Comparison of ENCODE assay signal across 1 cellular context in the genomic region with DNA sequence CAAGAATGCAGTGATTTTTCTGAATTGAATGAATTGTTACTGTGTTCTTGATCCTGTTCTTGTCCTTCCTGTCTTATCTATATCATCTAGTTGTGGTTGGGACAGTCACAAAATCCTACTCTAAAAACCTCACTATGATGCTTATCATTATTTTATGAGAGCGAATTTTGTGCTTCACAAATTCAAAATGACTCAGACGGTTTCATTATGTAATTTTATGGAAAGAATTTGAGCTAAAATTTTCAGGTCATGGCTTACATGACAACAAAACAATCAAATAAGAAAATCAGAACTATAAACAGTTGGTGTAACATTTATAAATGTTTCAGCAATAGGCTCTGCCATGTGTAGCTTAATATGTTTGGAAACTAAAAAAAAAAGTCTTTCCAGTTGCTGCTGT.
TF ChIP-seq lines count a peak whose summit lies in the region.

No MANE protein-coding gene starts in this region.

TF ChIP-seq in K562, 482 proteins besides CTCF, POLR2A, EP300 and RAD21 (continued from another document):
- TF ChIP-seq ARID2 (IDR thresholded peaks at IDR 0.05) (no peak), HNRNPLL (IDR thresholded peaks at IDR 0.05; ENCODE audit: low read depth, low read length, poor library complexity, severe bottlenecking) (no peak), TEAD4 (IDR thresholded peaks at IDR 0.05; ENCODE audit: low read length) (peak; percentile 47; the same call in 1 of the 2 replicates), TEAD4 (CRISPR knock-in tag; IDR thresholded peaks at IDR 0.05; ENCODE audit: borderline replicate concordance) (no peak), FOXM1 (IDR thresholded peaks at IDR 0.05; ENCODE audit: low read depth) (no peak), FOXM1 (CRISPR knock-in tag; IDR thresholded peaks at IDR 0.05; ENCODE audit: low read depth) (no peak), RBM25 (IDR thresholded peaks at IDR 0.05; ENCODE audit: low read depth, low read length, severe bottlenecking) (no peak), RBFOX2 (IDR thresholded peaks at IDR 0.05; ENCODE audit: low read depth, low read length) (no peak), LARP7 (IDR thresholded peaks at IDR 0.05) (no peak), SRSF7 (optimal IDR thresholded peaks at IDR 0.05; ENCODE audit: low read depth, low read length) (no peak), NFE2 (IDR thresholded peaks at IDR 0.05; ENCODE audit: low read depth) (peak; percentile 23; the same call in 1 of the 2 replicates), NR3C1 (CRISPR knock-in tag; IDR thresholded peaks at IDR 0.05) (no peak), SIRT6 (IDR thresholded peaks at IDR 0.05; ENCODE audit: low read depth, low read length) (no peak), HNRNPK (IDR thresholded peaks at IDR 0.05; ENCODE audit: low read depth, low read length, poor library complexity, severe bottlenecking) (no peak), ZNF274 (IDR thresholded peaks at IDR 0.05; ENCODE audit: borderline replicate concordance, low read depth, low read length) (no peak)
- TF ChIP-seq, protein P1, sequence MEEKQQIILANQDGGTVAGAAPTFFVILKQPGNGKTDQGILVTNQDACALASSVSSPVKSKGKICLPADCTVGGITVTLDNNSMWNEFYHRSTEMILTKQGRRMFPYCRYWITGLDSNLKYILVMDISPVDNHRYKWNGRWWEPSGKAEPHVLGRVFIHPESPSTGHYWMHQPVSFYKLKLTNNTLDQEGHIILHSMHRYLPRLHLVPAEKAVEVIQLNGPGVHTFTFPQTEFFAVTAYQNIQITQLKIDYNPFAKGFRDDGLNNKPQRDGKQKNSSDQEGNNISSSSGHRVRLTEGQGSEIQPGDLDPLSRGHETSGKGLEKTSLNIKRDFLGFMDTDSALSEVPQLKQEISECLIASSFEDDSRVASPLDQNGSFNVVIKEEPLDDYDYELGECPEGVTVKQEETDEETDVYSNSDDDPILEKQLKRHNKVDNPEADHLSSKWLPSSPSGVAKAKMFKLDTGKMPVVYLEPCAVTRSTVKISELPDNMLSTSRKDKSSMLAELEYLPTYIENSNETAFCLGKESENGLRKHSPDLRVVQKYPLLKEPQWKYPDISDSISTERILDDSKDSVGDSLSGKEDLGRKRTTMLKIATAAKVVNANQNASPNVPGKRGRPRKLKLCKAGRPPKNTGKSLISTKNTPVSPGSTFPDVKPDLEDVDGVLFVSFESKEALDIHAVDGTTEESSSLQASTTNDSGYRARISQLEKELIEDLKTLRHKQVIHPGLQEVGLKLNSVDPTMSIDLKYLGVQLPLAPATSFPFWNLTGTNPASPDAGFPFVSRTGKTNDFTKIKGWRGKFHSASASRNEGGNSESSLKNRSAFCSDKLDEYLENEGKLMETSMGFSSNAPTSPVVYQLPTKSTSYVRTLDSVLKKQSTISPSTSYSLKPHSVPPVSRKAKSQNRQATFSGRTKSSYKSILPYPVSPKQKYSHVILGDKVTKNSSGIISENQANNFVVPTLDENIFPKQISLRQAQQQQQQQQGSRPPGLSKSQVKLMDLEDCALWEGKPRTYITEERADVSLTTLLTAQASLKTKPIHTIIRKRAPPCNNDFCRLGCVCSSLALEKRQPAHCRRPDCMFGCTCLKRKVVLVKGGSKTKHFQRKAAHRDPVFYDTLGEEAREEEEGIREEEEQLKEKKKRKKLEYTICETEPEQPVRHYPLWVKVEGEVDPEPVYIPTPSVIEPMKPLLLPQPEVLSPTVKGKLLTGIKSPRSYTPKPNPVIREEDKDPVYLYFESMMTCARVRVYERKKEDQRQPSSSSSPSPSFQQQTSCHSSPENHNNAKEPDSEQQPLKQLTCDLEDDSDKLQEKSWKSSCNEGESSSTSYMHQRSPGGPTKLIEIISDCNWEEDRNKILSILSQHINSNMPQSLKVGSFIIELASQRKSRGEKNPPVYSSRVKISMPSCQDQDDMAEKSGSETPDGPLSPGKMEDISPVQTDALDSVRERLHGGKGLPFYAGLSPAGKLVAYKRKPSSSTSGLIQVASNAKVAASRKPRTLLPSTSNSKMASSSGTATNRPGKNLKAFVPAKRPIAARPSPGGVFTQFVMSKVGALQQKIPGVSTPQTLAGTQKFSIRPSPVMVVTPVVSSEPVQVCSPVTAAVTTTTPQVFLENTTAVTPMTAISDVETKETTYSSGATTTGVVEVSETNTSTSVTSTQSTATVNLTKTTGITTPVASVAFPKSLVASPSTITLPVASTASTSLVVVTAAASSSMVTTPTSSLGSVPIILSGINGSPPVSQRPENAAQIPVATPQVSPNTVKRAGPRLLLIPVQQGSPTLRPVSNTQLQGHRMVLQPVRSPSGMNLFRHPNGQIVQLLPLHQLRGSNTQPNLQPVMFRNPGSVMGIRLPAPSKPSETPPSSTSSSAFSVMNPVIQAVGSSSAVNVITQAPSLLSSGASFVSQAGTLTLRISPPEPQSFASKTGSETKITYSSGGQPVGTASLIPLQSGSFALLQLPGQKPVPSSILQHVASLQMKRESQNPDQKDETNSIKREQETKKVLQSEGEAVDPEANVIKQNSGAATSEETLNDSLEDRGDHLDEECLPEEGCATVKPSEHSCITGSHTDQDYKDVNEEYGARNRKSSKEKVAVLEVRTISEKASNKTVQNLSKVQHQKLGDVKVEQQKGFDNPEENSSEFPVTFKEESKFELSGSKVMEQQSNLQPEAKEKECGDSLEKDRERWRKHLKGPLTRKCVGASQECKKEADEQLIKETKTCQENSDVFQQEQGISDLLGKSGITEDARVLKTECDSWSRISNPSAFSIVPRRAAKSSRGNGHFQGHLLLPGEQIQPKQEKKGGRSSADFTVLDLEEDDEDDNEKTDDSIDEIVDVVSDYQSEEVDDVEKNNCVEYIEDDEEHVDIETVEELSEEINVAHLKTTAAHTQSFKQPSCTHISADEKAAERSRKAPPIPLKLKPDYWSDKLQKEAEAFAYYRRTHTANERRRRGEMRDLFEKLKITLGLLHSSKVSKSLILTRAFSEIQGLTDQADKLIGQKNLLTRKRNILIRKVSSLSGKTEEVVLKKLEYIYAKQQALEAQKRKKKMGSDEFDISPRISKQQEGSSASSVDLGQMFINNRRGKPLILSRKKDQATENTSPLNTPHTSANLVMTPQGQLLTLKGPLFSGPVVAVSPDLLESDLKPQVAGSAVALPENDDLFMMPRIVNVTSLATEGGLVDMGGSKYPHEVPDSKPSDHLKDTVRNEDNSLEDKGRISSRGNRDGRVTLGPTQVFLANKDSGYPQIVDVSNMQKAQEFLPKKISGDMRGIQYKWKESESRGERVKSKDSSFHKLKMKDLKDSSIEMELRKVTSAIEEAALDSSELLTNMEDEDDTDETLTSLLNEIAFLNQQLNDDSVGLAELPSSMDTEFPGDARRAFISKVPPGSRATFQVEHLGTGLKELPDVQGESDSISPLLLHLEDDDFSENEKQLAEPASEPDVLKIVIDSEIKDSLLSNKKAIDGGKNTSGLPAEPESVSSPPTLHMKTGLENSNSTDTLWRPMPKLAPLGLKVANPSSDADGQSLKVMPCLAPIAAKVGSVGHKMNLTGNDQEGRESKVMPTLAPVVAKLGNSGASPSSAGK (IDR thresholded peaks at IDR 0.05) = no peak
